ENCODE assay signal across 22 cellular contexts in genomic region chr4:26124753-26125236, GRCh38.
DNase-seq lines count a peak whose midpoint lies in the region; ATAC-seq, FAIRE-seq and TF ChIP-seq lines count a peak whose summit lies in the region.
"Had no signal": no experiment of that assay in that cellular context is flagged by ENCODE, and none has a peak within 500 bp of the region (broad histone marks: within the 10 kb centered on the region; RNA-seq: fewer than 3 reads in every experiment).

No MANE protein-coding gene starts in this region.

- H3K4me1 Mint-ChIP-seq in HFFc6 (ENCODE audit: low read depth) (peaks cover 7% of the 10 kb centered on the region; the same call in 1 of the 2 replicates), astrocyte (ENCODE audit: low read depth, unreplicated experiment) (no peaks in the 10 kb centered on the region)

- H3K27me3 Mint-ChIP-seq in HFFc6 (ENCODE audit: insufficient read depth) (peaks cover 16% of the 10 kb centered on the region), astrocyte (ENCODE audit: low read depth, unreplicated experiment) (peaks cover 11% of the 10 kb centered on the region)
- H3K27me3 Mint-ChIP-seq: activated CD8-positive, alpha-beta memory T cell treated with anti-CD3 and anti-CD28 coated beads, Interleukin-2, amount 10 ng/mL, durations not matched to agents 7 days and 5 days had no signal

- H3K4me3 Mint-ChIP-seq in HFFc6 = peak overlapping the region; percentile 71
- H3K4me3 Mint-ChIP-seq in astrocyte (ENCODE audit: unreplicated experiment) = no peak overlapping the region
- H3K4me3 Mint-ChIP-seq: activated CD8-positive, alpha-beta memory T cell treated with anti-CD3 and anti-CD28 coated beads, Interleukin-2, amount 10 ng/mL, durations not matched to agents 7 days and 5 days; stimulated activated naive B cell treated with anti-CD40 and anti-IgM and Interleukin-4, amounts not matched to agents 10 μg/mL and 1 μg/mL and 100 μg/mL, for 72 hours had no signal

- DNase-seq in HFFc6 = peak; percentile 50
- DNase-seq in astrocyte (ENCODE audit: low read depth) = no peak
- DNase-seq in kidney tubule cell (ENCODE audit: low spot score) = peak; percentile 11
- DNase-seq in D341Med (ENCODE audit: low spot score) = no peak
- no peak for DNase-seq in MG63
- DNase-seq in activated naive CD4-positive, alpha-beta T cell treated with Interleukin-2 at 50 U/mL for 16 hours = no peak
- DNase-seq: activated CD8-positive, alpha-beta memory T cell treated with anti-CD3 and anti-CD28 coated beads, Interleukin-2, amount 10 ng/mL, durations not matched to agents 7 days and 5 days; brain microvascular endothelial cell; C1 segment of cervical spinal cord; DND-41; foreskin melanocyte; islet precursor cell; NCI-H187; NCI-H524 treated with DMSO at 0.1 percent for 48 hours; stimulated activated naive B cell treated with anti-CD40 and anti-IgM and Interleukin-4, amounts not matched to agents 10 μg/mL and 1 μg/mL and 100 μg/mL, for 72 hours; upper lobe of left lung had no signal

- no peak overlapping the region for H3K9ac ChIP-seq in astrocyte (ENCODE audit: low read length)

- H3K36me3 Mint-ChIP-seq in HFFc6 (ENCODE audit: low read depth) (peaks cover 4% of the 10 kb centered on the region; the same call in 1 of the 2 replicates), astrocyte (ENCODE audit: low read depth, unreplicated experiment) (no peaks in the 10 kb centered on the region)
- H3K36me3 Mint-ChIP-seq: stimulated activated naive B cell treated with anti-CD40 and anti-IgM and Interleukin-4, amounts not matched to agents 10 μg/mL and 1 μg/mL and 100 μg/mL, for 72 hours had no signal

- no peak overlapping the region for H2AFZ ChIP-seq in astrocyte (ENCODE audit: low read depth, low read length)

- H3K4me3 ChIP-seq in astrocyte (ENCODE audit: insufficient read depth, low read depth, low read length) = no peak overlapping the region
- H3K4me3 ChIP-seq in MG63 = no peak overlapping the region
- H3K4me3 ChIP-seq: skin epidermis, upper lobe of left lung had no signal

- FAIRE-seq in astrocyte (lab: Jason Lieb, UNC) = peak; percentile 29
- FAIRE-seq: RCC 7860 had no signal

- no peaks in the 10 kb centered on the region for H4K20me1 ChIP-seq in astrocyte (ENCODE audit: insufficient read depth, low read length)

- H3K36me3 ChIP-seq in astrocyte (ENCODE audit: insufficient read depth, low read length) = no peaks in the 10 kb centered on the region
- no peaks in the 10 kb centered on the region for H3K36me3 ChIP-seq in MG63
- H3K36me3 ChIP-seq: brain microvascular endothelial cell, upper lobe of left lung had no signal

- H3K27me3 ChIP-seq in astrocyte (ENCODE audit: insufficient read depth, low read length) = no peaks in the 10 kb centered on the region
- no peaks in the 10 kb centered on the region for H3K27me3 ChIP-seq in MG63
- H3K27me3 ChIP-seq: brain microvascular endothelial cell, upper lobe of left lung had no signal

- no peaks in the 10 kb centered on the region for H3K9me3 ChIP-seq in astrocyte (ENCODE audit: insufficient read depth, low read depth, low read length)
- no peaks in the 10 kb centered on the region for H3K9me3 ChIP-seq in MG63
- H3K9me3 ChIP-seq: upper lobe of left lung had no signal

- peak overlapping the region; percentile 73 for H3K27ac Mint-ChIP-seq in HFFc6
- H3K27ac Mint-ChIP-seq in astrocyte (ENCODE audit: unreplicated experiment) = no peak overlapping the region
- H3K27ac Mint-ChIP-seq: activated CD8-positive, alpha-beta memory T cell treated with anti-CD3 and anti-CD28 coated beads, Interleukin-2, amount 10 ng/mL, durations not matched to agents 7 days and 5 days; stimulated activated naive B cell treated with anti-CD40 and anti-IgM and Interleukin-4, amounts not matched to agents 10 μg/mL and 1 μg/mL and 100 μg/mL, for 72 hours had no signal

- H3K27ac ChIP-seq in C4-2B (peak overlapping the region; percentile 40), astrocyte (ENCODE audit: low read depth, low read length) (no peak overlapping the region)
- H3K27ac ChIP-seq: brain microvascular endothelial cell, HL-60, skin epidermis, upper lobe of left lung had no signal

- H3K4me2 ChIP-seq in astrocyte (ENCODE audit: low read length) = no peak overlapping the region

- H3K79me2 ChIP-seq in astrocyte (ENCODE audit: insufficient read depth, low read length) = no peaks in the 10 kb centered on the region

- TF ChIP-seq CTCF in C4-2B (conservative IDR thresholded peaks at IDR 0.05) = no peak
- TF ChIP-seq CTCF in HFFc6 (IDR thresholded peaks at IDR 0.05) = no peak
- TF ChIP-seq CTCF in astrocyte (IDR thresholded peaks at IDR 0.05; ENCODE audit: insufficient read depth, low read depth, low read length) = no peak

- H3K9me3 Mint-ChIP-seq in HFFc6 = no peaks in the 10 kb centered on the region
- H3K9me3 Mint-ChIP-seq in astrocyte (ENCODE audit: unreplicated experiment) = peaks cover 14% of the 10 kb centered on the region

- H3K4me1 ChIP-seq in astrocyte (ENCODE audit: insufficient read depth, low read length) = no peaks in the 10 kb centered on the region
- H3K4me1 ChIP-seq: upper lobe of left lung had no signal

- ATAC-seq in HG02981 (IDR thresholded peaks at IDR 0.05; ENCODE audit: unreplicated experiment) = no peak
- ATAC-seq: activated CD4-positive, CD25-positive, alpha-beta regulatory T cell treated with anti-CD3 and anti-CD28 coated beads, Interleukin-2, amount 50 U/mL, for 24 hours; activated CD8-positive, alpha-beta memory T cell treated with anti-CD3 and anti-CD28 coated beads, Interleukin-2, amount 10 ng/mL, durations not matched to agents 7 days and 5 days; stimulated activated naive B cell treated with anti-CD40 and anti-IgM and Interleukin-4, amounts not matched to agents 10 μg/mL and 1 μg/mL and 100 μg/mL, for 72 hours had no signal

Comparison
In these comparisons a context has a peak if more than half of its experiments do, and no peak if none do; other contexts are left out.
1. DNase-seq: peak in HFFc6 (single experiment) and kidney tubule cell (single experiment); none in astrocyte (single experiment), D341Med (single experiment), MG63 (single experiment) and activated naive CD4-positive, alpha-beta T cell treated with Interleukin-2 at 50 U/mL for 16 hours (single experiment).